In genomic region chr13:114007566-114007965, GRCh38 we compare ENCODE assay signal across 1 cellular context.
TF ChIP-seq lines count a peak whose summit lies in the region.

No MANE protein-coding gene starts in this region.

TF ChIP-seq in HEK293T, 16 proteins besides CTCF, POLR2A, EP300 and RAD21 (continued from another document):
- TF ChIP-seq, protein P1, sequence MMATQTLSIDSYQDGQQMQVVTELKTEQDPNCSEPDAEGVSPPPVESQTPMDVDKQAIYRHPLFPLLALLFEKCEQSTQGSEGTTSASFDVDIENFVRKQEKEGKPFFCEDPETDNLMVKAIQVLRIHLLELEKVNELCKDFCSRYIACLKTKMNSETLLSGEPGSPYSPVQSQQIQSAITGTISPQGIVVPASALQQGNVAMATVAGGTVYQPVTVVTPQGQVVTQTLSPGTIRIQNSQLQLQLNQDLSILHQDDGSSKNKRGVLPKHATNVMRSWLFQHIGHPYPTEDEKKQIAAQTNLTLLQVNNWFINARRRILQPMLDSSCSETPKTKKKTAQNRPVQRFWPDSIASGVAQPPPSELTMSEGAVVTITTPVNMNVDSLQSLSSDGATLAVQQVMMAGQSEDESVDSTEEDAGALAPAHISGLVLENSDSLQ (IDR thresholded peaks at IDR 0.05) = no peak
- TF ChIP-seq ELF4 (IDR thresholded peaks at IDR 0.05) (no peak), NFRKB (IDR thresholded peaks at IDR 0.05) (no peak), CTBP1 (IDR thresholded peaks at IDR 0.05; ENCODE audit: borderline replicate concordance) (no peak), FOXM1 (IDR thresholded peaks at IDR 0.05; ENCODE audit: borderline replicate concordance) (no peak), L3MBTL2 (conservative IDR thresholded peaks at IDR 0.05) (no peak), TARDBP (IDR thresholded peaks at IDR 0.05) (no peak), FOXA1 (IDR thresholded peaks at IDR 0.05) (no peak), ARNT (IDR thresholded peaks at IDR 0.05) (no peak), ZNF384 (IDR thresholded peaks at IDR 0.05) (no peak), FOXK2 (IDR thresholded peaks at IDR 0.05) (no peak)
